Comparison of ENCODE assay signal across 18 cellular contexts in genomic region chr15:32657941-32658340, GRCh38. TPM values are rescaled to one million over a fixed set of nuclear protein-coding genes. Genes with fewer than 3 reads are reported as not detected.
DNase-seq lines count a peak whose midpoint lies in the region; ATAC-seq and TF ChIP-seq lines count a peak whose summit lies in the region.
"Had no signal": no experiment of that assay in that cellular context is flagged by ENCODE, and none has a peak within 500 bp of the region (broad histone marks: within the 10 kb centered on the region; RNA-seq: fewer than 3 reads in every experiment).

No MANE protein-coding gene starts in this region.

- TF ChIP-seq POLR2A in breast epithelium (IDR thresholded peaks at IDR 0.05) = no peak
- no peak for TF ChIP-seq POLR2A in esophagus muscularis mucosa (IDR thresholded peaks at IDR 0.05; ENCODE audit: low read depth)
- no peak for TF ChIP-seq POLR2A in stomach (IDR thresholded peaks at IDR 0.05)
- TF ChIP-seq POLR2A in thyroid gland (IDR thresholded peaks at IDR 0.05) = no peak

- BruUV-seq in MCF 10A (replicated peaks; lab: Mats Ljungman, UMichigan) = no TSS peak

- intact Hi-C loops in MCF 10A (cut with micrococcal nuclease) (no loop called here), breast epithelium (cut with DNase I; ENCODE audit: low total_unique reads) (loop anchor here (10.0 kb wide), 1 partner anchor 1497 kb away; no protein-coding TSS in a partner anchor), esophagus muscularis mucosa (cut with DNase I) (loop anchor here (5.0 to 10.0 kb wide), 2 partner anchors 339 to 477 kb away; no protein-coding TSS in a partner anchor), stomach (cut with DNase I; ENCODE audit: low total_unique reads) (no loop called here), thyroid gland (cut with DNase I) (no loop called here)

- no peaks in the 10 kb centered on the region for H3K27me3 ChIP-seq in breast epithelium
- peaks cover 0 to 3% (median 0%) of the 10 kb centered on the region in 4 donors for H3K27me3 ChIP-seq in esophagus muscularis mucosa
- H3K27me3 ChIP-seq in stomach = no peaks in the 10 kb centered on the region
- H3K27me3 ChIP-seq in thyroid gland = no peaks in the 10 kb centered on the region
- H3K27me3 ChIP-seq: MG63 had no signal

- CTCF ChIA-PET in MCF 10A (lab: Yijun Ruan, JAX) = interaction anchor here (0.6 to 7.6 kb wide), 14 partner anchors 8 to 474 kb away, joined by 3 to 151 read pairs (median 6); no protein-coding TSS in a partner anchor

- H3K36me3 ChIP-seq in breast epithelium = no peaks in the 10 kb centered on the region
- H3K36me3 ChIP-seq in esophagus muscularis mucosa = no peaks in the 10 kb centered on the region
- H3K36me3 ChIP-seq in stomach = no peaks in the 10 kb centered on the region
- no peaks in the 10 kb centered on the region for H3K36me3 ChIP-seq in thyroid gland
- H3K36me3 ChIP-seq: MG63 had no signal

- 100% methylated on average over 2 of the region's 2 CpGs for WGBS in esophagus muscularis mucosa
- WGBS in stomach, 5 donors = 55 to 80% (median 72%) methylated on average over 2 of the region's 2 CpGs
- WGBS in thyroid gland, 2 donors = 97 to 98% methylated on average over 2 of the region's 2 CpGs

- H3K27ac Mint-ChIP-seq in MCF 10A (ENCODE audit: low read depth, unreplicated experiment) = peak overlapping the region; percentile 39
- peak overlapping the region; percentile 51 for H3K27ac Mint-ChIP-seq in activated T-helper 17 cell treated with anti-CD3 and anti-CD28 coated beads, Interleukin-2, amount 50 U/mL, for 72 hours
- H3K27ac Mint-ChIP-seq: GM23338 had no signal

- no peaks in the 10 kb centered on the region for H3K9me3 Mint-ChIP-seq in MCF 10A (ENCODE audit: unreplicated experiment)
- no peaks in the 10 kb centered on the region for H3K9me3 Mint-ChIP-seq in activated T-helper 17 cell treated with anti-CD3 and anti-CD28 coated beads, Interleukin-2, amount 50 U/mL, for 72 hours
- H3K9me3 Mint-ChIP-seq: GM23338 had no signal

- H3K4me1 ChIP-seq in breast epithelium (no peaks in the 10 kb centered on the region), esophagus muscularis mucosa (peaks cover 0 to 27% (median 20%) of the 10 kb centered on the region in 4 donors), stomach (peaks cover 0 to 25% (median 6%) of the 10 kb centered on the region in 4 donors), thyroid gland (peaks cover 19 to 22% of the 10 kb centered on the region in 2 donors)
- H3K4me1 ChIP-seq: Caco-2 had no signal

- H3K36me3 Mint-ChIP-seq in MCF 10A (ENCODE audit: insufficient read depth, unreplicated experiment) = no peaks in the 10 kb centered on the region
- H3K36me3 Mint-ChIP-seq in activated T-helper 17 cell treated with anti-CD3 and anti-CD28 coated beads, Interleukin-2, amount 50 U/mL, for 72 hours (ENCODE audit: low read depth) = no peaks in the 10 kb centered on the region

- H3K9me3 ChIP-seq in breast epithelium = no peaks in the 10 kb centered on the region
- no peaks in the 10 kb centered on the region for H3K9me3 ChIP-seq in esophagus muscularis mucosa
- H3K9me3 ChIP-seq in stomach = no peaks in the 10 kb centered on the region
- H3K9me3 ChIP-seq in thyroid gland = no peaks in the 10 kb centered on the region
- H3K9me3 ChIP-seq: Caco-2, MG63 had no signal

- no peak for DNase-seq in MCF 10A (ENCODE audit: unreplicated experiment)
- no peak for DNase-seq in breast epithelium (ENCODE audit: low spot score in 2 of 2)
- peak; percentile 34 for DNase-seq in esophagus muscularis mucosa (ENCODE audit: extremely low spot score)
- DNase-seq in stomach = no peak
- DNase-seq in HuH-7.5 (ENCODE audit: low spot score) = no peak
- DNase-seq in thyroid gland = no peak
- DNase-seq: C1 segment of cervical spinal cord, Caco-2, KBM-7, MG63, NCI-H1105, NCI-H1694 treated with DMSO at 0.1 percent for 48 hours had no signal

- no peak overlapping the region for H3K4me3 Mint-ChIP-seq in MCF 10A (ENCODE audit: unreplicated experiment)
- H3K4me3 Mint-ChIP-seq in activated T-helper 17 cell treated with anti-CD3 and anti-CD28 coated beads, Interleukin-2, amount 50 U/mL, for 72 hours = no peak overlapping the region
- H3K4me3 Mint-ChIP-seq: GM23338 had no signal

- no peak for TF ChIP-seq CTCF in MCF 10A (IDR thresholded peaks at IDR 0.05; ENCODE audit: unreplicated experiment)
- no peak for TF ChIP-seq CTCF in breast epithelium (IDR thresholded peaks at IDR 0.05)
- TF ChIP-seq CTCF in esophagus muscularis mucosa (IDR thresholded peaks at IDR 0.05) = no peak
- TF ChIP-seq CTCF in stomach (IDR thresholded peaks at IDR 0.05) = no peak
- TF ChIP-seq CTCF in thyroid gland (IDR thresholded peaks at IDR 0.05) = no peak

- H3K27ac ChIP-seq in breast epithelium = no peak overlapping the region
- H3K27ac ChIP-seq in esophagus muscularis mucosa (replicated peaks in 1 of 4) = no peak overlapping the region
- H3K27ac ChIP-seq in stomach = peak overlapping the region in 4 of 5 donors; percentile 6 to 70 (median 60)
- H3K27ac ChIP-seq in thyroid gland = peak overlapping the region in 1 of 3 donors; percentile 41

- TF ChIP-seq EP300 in esophagus muscularis mucosa (IDR thresholded peaks at IDR 0.05) (no peak), stomach (IDR thresholded peaks at IDR 0.05) (no peak)

- H3K4me3 ChIP-seq in breast epithelium = no peak overlapping the region
- no peak overlapping the region for H3K4me3 ChIP-seq in esophagus muscularis mucosa
- no peak overlapping the region for H3K4me3 ChIP-seq in stomach
- H3K4me3 ChIP-seq in thyroid gland (replicated peaks in 1 of 3) = no peak overlapping the region
- H3K4me3 ChIP-seq: GM12878, GM23338, MG63 had no signal

- no peaks in the 10 kb centered on the region for H3K27me3 Mint-ChIP-seq in MCF 10A (ENCODE audit: insufficient read depth, unreplicated experiment)
- no peaks in the 10 kb centered on the region for H3K27me3 Mint-ChIP-seq in activated T-helper 17 cell treated with anti-CD3 and anti-CD28 coated beads, Interleukin-2, amount 50 U/mL, for 72 hours

- peaks cover 31% of the 10 kb centered on the region for H3K4me1 Mint-ChIP-seq in MCF 10A (ENCODE audit: insufficient read depth, unreplicated experiment)
- H3K4me1 Mint-ChIP-seq in activated T-helper 17 cell treated with anti-CD3 and anti-CD28 coated beads, Interleukin-2, amount 50 U/mL, for 72 hours = peaks cover 11% of the 10 kb centered on the region

- ATAC-seq in activated T-helper 17 cell treated with anti-CD3 and anti-CD28 coated beads, Interleukin-2, amount 50 U/mL, for 72 hours (replicated peaks) = no peak
- ATAC-seq in GM21515 (IDR thresholded peaks at IDR 0.05; ENCODE audit: unreplicated experiment) = no peak
- ATAC-seq: GM23338 had no signal

- POLR2A ChIA-PET in MCF 10A (lab: Yijun Ruan, JAX) = interaction anchor here (0.6 to 1.5 kb wide), 7 partner anchors 8 to 494 kb away, joined by 3 to 6 read pairs (median 4); no protein-coding TSS in a partner anchor

RNA-seq across cellular contexts. Expression of gene SCG5, which starts 16.4 kb away (rescaled TPM):
- total RNA-seq in MCF 10A (2022) (4.0 and 7.4 TPM in 2 replicates), breast epithelium (10 to 100 TPM in 1 of 3 donors, 1 to 10 TPM in 1, not detected in 1; 5.0 to 11.1 TPM), esophagus muscularis mucosa (1 to 10 TPM; 1.2 to 6.6 (median 2.9) TPM), stomach (10 to 100 TPM in 1 of 5 donors, 1 to 10 TPM in 1, not detected in 3; 2.9 to 16.5 TPM), thyroid gland (10 to 100 TPM in 2 of 4 donors, 1 to 10 TPM in 2; 2.7 to 11.8 (median 8.3) TPM)
- 1 to 10 TPM; 2.9 to 3.5 TPM for total RNA-seq in activated T-helper 17 cell treated with anti-CD3 and anti-CD28 coated beads, Interleukin-2, amount 50 U/mL, for 72 hours
- 1 to 10 TPM; 1.4 to 7.3 (median 3.9) TPM for polyA plus RNA-seq in stomach

RNA-seq across cellular contexts. Expression of gene ARHGAP11A, which starts 42.6 kb away (rescaled TPM):
- total RNA-seq in MCF 10A (2022) = 38.6 and 71.8 TPM in 2 replicates
- total RNA-seq in breast epithelium = 1 to 10 TPM; 1.8 to 2.9 (median 2.0) TPM
- 100 to 1,000 TPM; 106 to 114 TPM for total RNA-seq in activated T-helper 17 cell treated with anti-CD3 and anti-CD28 coated beads, Interleukin-2, amount 50 U/mL, for 72 hours
- 1 to 10 TPM in 1 of 4 donors, under 1 TPM in 3; 0.78 to 1.3 (median 0.91) TPM for total RNA-seq in esophagus muscularis mucosa
- total RNA-seq in stomach = 10 to 100 TPM in 3 of 5 donors, 1 to 10 TPM in 2; 2.2 to 13.9 (median 11.4) TPM
- 1 to 10 TPM; 3.2 to 6.2 (median 6.1) TPM for polyA plus RNA-seq in stomach
- 1 to 10 TPM; 2.0 to 8.2 (median 4.8) TPM for total RNA-seq in thyroid gland

RNA-seq across cellular contexts. Expression of gene GREM1, which starts 59.9 kb away (rescaled TPM):
- total RNA-seq in MCF 10A (2022) = not detected in 2 replicates
- 10 to 100 TPM in 1 of 3 donors, 1 to 10 TPM in 2; 1.4 to 21.3 (median 2.5) TPM for total RNA-seq in breast epithelium
- not detected for total RNA-seq in activated T-helper 17 cell treated with anti-CD3 and anti-CD28 coated beads, Interleukin-2, amount 50 U/mL, for 72 hours
- total RNA-seq in esophagus muscularis mucosa = 10 to 100 TPM in 3 of 4 donors, 1 to 10 TPM in 1; 8.6 to 46.1 (median 37.0) TPM
- total RNA-seq in stomach = 10 to 100 TPM in 3 of 5 donors, 1 to 10 TPM in 2; 5.3 to 50.0 (median 13.0) TPM
- 10 to 100 TPM in 2 of 3 donors, 1 to 10 TPM in 1; 4.0 to 22.2 (median 14.6) TPM for polyA plus RNA-seq in stomach
- total RNA-seq in thyroid gland = 1 to 10 TPM in 2 of 4 donors, under 1 TPM in 1, not detected in 1; 0.44 to 7.8 (median 3.2) TPM
- total RNA-seq: A172, NCI-H460 had no signal

Comparison
In these comparisons a context has a peak if more than half of its experiments do, and no peak if none do; other contexts are left out.
1. intact Hi-C loops: an anchor here in breast epithelium (10.0 kb wide) and esophagus muscularis mucosa (5.0 to 10.0 kb wide); none called in MCF 10A, stomach and thyroid gland.
2. H3K27ac ChIP-seq: peak in stomach (4 of 5); none in breast epithelium (0 of 2) and esophagus muscularis mucosa (0 of 4).